In the genomic region with DNA sequence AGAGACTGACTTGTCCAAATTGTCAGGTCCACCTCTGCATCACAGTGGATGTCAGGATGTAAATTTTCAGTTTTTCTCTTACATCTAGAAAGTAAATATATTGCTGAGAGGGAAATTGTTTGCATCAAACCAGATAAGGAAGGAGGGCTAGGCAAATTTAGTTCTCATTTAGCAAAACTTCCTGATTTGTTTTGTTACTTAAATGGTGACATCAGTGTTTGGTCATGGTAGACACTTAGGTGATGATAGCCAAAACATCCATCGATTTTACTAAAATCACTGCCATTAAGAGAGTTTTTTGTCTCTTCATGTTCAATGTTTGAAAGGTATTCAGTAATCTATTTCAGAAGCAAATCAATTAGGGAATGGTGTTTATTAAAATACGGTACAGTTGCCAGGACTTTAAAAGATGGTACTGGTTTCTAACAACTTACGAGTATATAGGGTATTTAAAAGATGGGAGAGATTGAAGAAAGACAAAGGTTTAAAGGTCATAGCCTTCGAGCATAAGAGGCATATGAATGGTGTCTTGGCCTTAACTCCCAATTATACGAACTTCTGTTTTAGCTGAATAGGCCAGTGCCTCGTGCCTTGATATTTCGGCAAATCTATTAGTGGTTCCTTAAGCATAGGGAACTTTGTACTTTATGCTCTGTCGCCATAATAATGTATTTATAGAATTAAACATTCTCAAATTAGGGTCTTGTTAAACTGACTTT, we compare ENCODE assay signal across 9 cellular contexts. TPM values are rescaled to one million over a fixed set of nuclear protein-coding genes. Genes with fewer than 3 reads are reported as not detected.
DNase-seq lines count a peak whose midpoint lies in the region; ATAC-seq and TF ChIP-seq lines count a peak whose summit lies in the region.
"Had no signal": no experiment of that assay in that cellular context is flagged by ENCODE, and none has a peak within 500 bp of the region (broad histone marks: within the 10 kb centered on the region; RNA-seq: fewer than 3 reads in every experiment).

No MANE protein-coding gene starts in this region.

- H3K9ac ChIP-seq in mammary epithelial cell (ENCODE audit: insufficient read depth, low read length), result peak overlapping the region; percentile 98

- peak overlapping the region; percentile 84 for H3K4me3 ChIP-seq in BJ (ENCODE audit: low read depth, low read length)
- H3K4me3 ChIP-seq in mammary epithelial cell (replicated peaks in 1 of 3; ENCODE audit: insufficient read depth in 1 of 3, low read depth in 2 of 3, low read length in 3 of 3), result peak overlapping the region; percentile 87 to 93 (median 89)
- H3K4me3 ChIP-seq in naive thymus-derived CD4-positive, alpha-beta T cell (ENCODE audit: low read length), result peak overlapping the region; percentile 83
- H3K4me3 ChIP-seq: body of pancreas had no signal

- 76% methylated on average over 8 of the region's 8 CpGs for WGBS in mammary epithelial cell (ENCODE audit: low coverage, missing lambda C conversion rate)

- H3K4me3 Mint-ChIP-seq in IgD-negative memory B cell, result peak overlapping the region; percentile 96 to 99 (median 98)
- peak overlapping the region in 6 of 10 donors; percentile 89 to 100 (median 98) for H3K4me3 Mint-ChIP-seq in naive thymus-derived CD4-positive, alpha-beta T cell

- peak overlapping the region; percentile 96 for H3K27ac ChIP-seq in mammary epithelial cell (ENCODE audit: insufficient read depth, low read depth, low read length)
- H3K27ac ChIP-seq in naive thymus-derived CD4-positive, alpha-beta T cell (ENCODE audit: low read depth, low read length), result peak overlapping the region; percentile 9

- DNase-seq in BJ (ENCODE audit: low read depth) (no peak), mammary epithelial cell (no peak), COLO829 (ENCODE audit: low spot score) (no peak), NCI-H146 treated with DMSO at 0.1 percent for 48 hours (lab: John Stamatoyannopoulos, UW; ENCODE audit: unreplicated experiment) (no peak), NCI-H187 treated with DMSO at 0.1 percent for 48 hours (lab: John Stamatoyannopoulos, UW) (no peak)
- DNase-seq in naive thymus-derived CD4-positive, alpha-beta T cell, result no peak
- DNase-seq: body of pancreas had no signal

- no peaks in the 10 kb centered on the region for H3K27me3 Mint-ChIP-seq in IgD-negative memory B cell
- H3K27me3 Mint-ChIP-seq in naive thymus-derived CD4-positive, alpha-beta T cell, result peaks cover 0 to 2% (median 0%) of the 10 kb centered on the region in 5 donors

- no TSS peak for BruUV-seq in mammary epithelial cell (replicated peaks; lab: Mats Ljungman, UMichigan)

- H3K79me2 ChIP-seq in mammary epithelial cell (ENCODE audit: insufficient read depth, low read length), result peaks cover 63% of the 10 kb centered on the region

- H3K27me3 ChIP-seq in BJ (ENCODE audit: control insufficient read depth, insufficient read depth, low read length), result no peaks in the 10 kb centered on the region
- H3K27me3 ChIP-seq in mammary epithelial cell (ENCODE audit: insufficient read depth, low read length), result no peaks in the 10 kb centered on the region
- H3K27me3 ChIP-seq in naive thymus-derived CD4-positive, alpha-beta T cell (ENCODE audit: control insufficient read depth in 2 of 2, insufficient read depth in 2 of 2, low read length in 2 of 2), result no peaks in the 10 kb centered on the region
- H3K27me3 ChIP-seq: body of pancreas had no signal

- peaks cover 17% of the 10 kb centered on the region for H4K20me1 ChIP-seq in mammary epithelial cell (ENCODE audit: insufficient read depth, low read length)

- ATAC-seq in naive thymus-derived CD4-positive, alpha-beta T cell, result no peak
- no peak for ATAC-seq in HG02798 (IDR thresholded peaks at IDR 0.05; ENCODE audit: poor library complexity, unreplicated experiment)
- ATAC-seq: body of pancreas had no signal

- TF ChIP-seq CTCF in BJ (IDR thresholded peaks at IDR 0.05; ENCODE audit: insufficient read depth, low read depth, low read length), result no peak
- no peak for TF ChIP-seq CTCF in mammary epithelial cell (conservative IDR thresholded peaks at IDR 0.05 in 1 of 2, IDR thresholded peaks at IDR 0.05 in 1 of 2; ENCODE audit: extremely low read depth in 1 of 2, insufficient read depth in 1 of 2, low read depth in 1 of 2, low read length in 2 of 2)

- H3K36me3 Mint-ChIP-seq in IgD-negative memory B cell, result peaks cover 19% of the 10 kb centered on the region
- H3K36me3 Mint-ChIP-seq in naive thymus-derived CD4-positive, alpha-beta T cell, result peaks cover 0 to 39% (median 3%) of the 10 kb centered on the region in 5 donors

- dilution Hi-C loops in mammary epithelial cell (cut with HindIII; ENCODE audit: low sequenced_read_pairs), result loop anchor here (5.0 kb wide), 4 partner anchors 36 to 89 kb away; no protein-coding TSS in a partner anchor

- peak overlapping the region; percentile 94 for H3K4me2 ChIP-seq in mammary epithelial cell (ENCODE audit: insufficient read depth, low read depth, low read length)

- intact Hi-C loops in mammary epithelial cell (cut with micrococcal nuclease), result loop anchor here (5.0 to 10.0 kb wide), 2 partner anchors 457 to 569 kb away; a partner anchor contains a TSS
- intact Hi-C loops in naive thymus-derived CD4-positive, alpha-beta T cell (cut with micrococcal nuclease), result loop anchor here in 1 of 2 donors (5.0 kb wide), 1 partner anchor 589 kb away; a partner anchor contains a TSS

- peaks cover 41% of the 10 kb centered on the region for H3K4me1 ChIP-seq in mammary epithelial cell (ENCODE audit: insufficient read depth, low read length)
- peaks cover 12 to 23% of the 10 kb centered on the region in 2 donors for H3K4me1 ChIP-seq in naive thymus-derived CD4-positive, alpha-beta T cell (ENCODE audit: control insufficient read depth in 2 of 2, insufficient read depth in 2 of 2, low read length in 2 of 2)

- peaks cover 40 to 43% (median 42%) of the 10 kb centered on the region in 3 donors for H3K4me1 Mint-ChIP-seq in IgD-negative memory B cell
- peaks cover 25 to 51% (median 41%) of the 10 kb centered on the region in 7 donors for H3K4me1 Mint-ChIP-seq in naive thymus-derived CD4-positive, alpha-beta T cell

- no peaks in the 10 kb centered on the region for H3K9me3 ChIP-seq in mammary epithelial cell (replicated peaks; ENCODE audit: insufficient read depth, low read length)
- no peaks in the 10 kb centered on the region for H3K9me3 ChIP-seq in naive thymus-derived CD4-positive, alpha-beta T cell (ENCODE audit: control insufficient read depth in 2 of 3, low read length in 3 of 3)
- H3K9me3 ChIP-seq: body of pancreas had no signal

- no peaks in the 10 kb centered on the region for H3K9me3 Mint-ChIP-seq in IgD-negative memory B cell
- peaks cover 0 to 5% (median 0%) of the 10 kb centered on the region in 11 donors for H3K9me3 Mint-ChIP-seq in naive thymus-derived CD4-positive, alpha-beta T cell

- CTCF ChIA-PET in BJ (lab: Yijun Ruan, JAX), result interaction anchor here (1.0 to 10.3 kb wide), 10 partner anchors 10 to 209 kb away, joined by 3 to 111 read pairs (median 4); no protein-coding TSS in a partner anchor
- CTCF ChIA-PET in mammary epithelial cell (lab: Charles Lee; ENCODE audit: low non-redundant PET), result no interaction called here
- CTCF ChIA-PET in naive thymus-derived CD4-positive, alpha-beta T cell (lab: Charles Lee), result interaction anchor here (0.9 to 1.8 kb wide), 7 partner anchors 16 to 58 kb away, joined by 3 to 22 read pairs (median 3); a partner anchor contains a TSS

- in situ Hi-C loops in mammary epithelial cell (cut with MboI; ENCODE audit: low sequenced_read_pairs in 2 of 2), result loop anchor here in 1 of 2 donors (5.0 kb wide), 1 partner anchor 46 kb away; no protein-coding TSS in a partner anchor

- peak overlapping the region; percentile 98 to 100 (median 99) for H3K27ac Mint-ChIP-seq in IgD-negative memory B cell
- peak overlapping the region in 6 of 9 donors; percentile 7 to 98 (median 95) for H3K27ac Mint-ChIP-seq in naive thymus-derived CD4-positive, alpha-beta T cell

- H2AFZ ChIP-seq in mammary epithelial cell (ENCODE audit: low read depth, low read length), result no peak overlapping the region

- POLR2A ChIA-PET in BJ (lab: Charles Lee), result interaction anchor here (0.6 to 1.8 kb wide), 5 partner anchors 8 to 50 kb away, joined by 4 to 26 read pairs (median 6); no protein-coding TSS in a partner anchor
- POLR2A ChIA-PET in naive thymus-derived CD4-positive, alpha-beta T cell (lab: Charles Lee), result interaction anchor here (0.6 to 10.6 kb wide), 7 partner anchors 10 to 71 kb away, joined by 3 to 264 read pairs (median 8); a partner anchor contains a TSS

- H3K36me3 ChIP-seq in BJ (ENCODE audit: control insufficient read depth, insufficient read depth, low read length) (peaks cover 2% of the 10 kb centered on the region; the same call in 1 of the 2 replicates), mammary epithelial cell (ENCODE audit: insufficient read depth, low read length) (peaks cover 6% of the 10 kb centered on the region)
- peaks cover 0 to 4% (median 0%) of the 10 kb centered on the region in 3 experiments for H3K36me3 ChIP-seq in naive thymus-derived CD4-positive, alpha-beta T cell (ENCODE audit: control insufficient read depth in 2 of 3, insufficient read depth in 3 of 3, low read length in 3 of 3)

RNA-seq across cellular contexts. Expression of a gene that starts 3.0 kb away (rescaled TPM):
- polyA plus RNA-seq in BJ (2011; rRNA removed), result 16.0 and 16.9 TPM in 2 replicates
- polyA minus RNA-seq in BJ (2011; rRNA and poly(A)+ RNA removed), result 16.3 and 22.8 TPM in 2 replicates
- polyA plus RNA-seq in IgD-negative memory B cell, result 31.0 TPM
- total RNA-seq in mammary epithelial cell, result 10 to 100 TPM; 16.3 to 37.5 TPM
- polyA plus RNA-seq in mammary epithelial cell, result 21.0 TPM
- 11.8 TPM for polyA minus RNA-seq in mammary epithelial cell
- 10 to 100 TPM; 12.7 to 86.9 (median 46.0) TPM for total RNA-seq in naive thymus-derived CD4-positive, alpha-beta T cell
- 1 to 10 TPM; 2.1 to 2.6 TPM for polyA plus RNA-seq in naive thymus-derived CD4-positive, alpha-beta T cell

RNA-seq across cellular contexts. Expression of a gene that starts 57.7 kb away (rescaled TPM):
- polyA plus RNA-seq in BJ (2011; rRNA removed), result 25.0 and 36.2 TPM in 2 replicates
- polyA minus RNA-seq in BJ (2011; rRNA and poly(A)+ RNA removed), result 10.3 and 15.8 TPM in 2 replicates
- polyA plus RNA-seq in IgD-negative memory B cell, result 28.3 TPM
- total RNA-seq in mammary epithelial cell, result 10 to 100 TPM; 20.4 to 46.3 TPM
- polyA plus RNA-seq in mammary epithelial cell, result 18.0 TPM
- 32.5 TPM for polyA minus RNA-seq in mammary epithelial cell
- 10 to 100 TPM; 19.8 to 35.8 (median 29.7) TPM for total RNA-seq in naive thymus-derived CD4-positive, alpha-beta T cell
- polyA plus RNA-seq in naive thymus-derived CD4-positive, alpha-beta T cell, result 10 to 100 TPM; 29.8 to 39.2 TPM
